ENCODE assay signal across 1 cellular context in the genomic region with DNA sequence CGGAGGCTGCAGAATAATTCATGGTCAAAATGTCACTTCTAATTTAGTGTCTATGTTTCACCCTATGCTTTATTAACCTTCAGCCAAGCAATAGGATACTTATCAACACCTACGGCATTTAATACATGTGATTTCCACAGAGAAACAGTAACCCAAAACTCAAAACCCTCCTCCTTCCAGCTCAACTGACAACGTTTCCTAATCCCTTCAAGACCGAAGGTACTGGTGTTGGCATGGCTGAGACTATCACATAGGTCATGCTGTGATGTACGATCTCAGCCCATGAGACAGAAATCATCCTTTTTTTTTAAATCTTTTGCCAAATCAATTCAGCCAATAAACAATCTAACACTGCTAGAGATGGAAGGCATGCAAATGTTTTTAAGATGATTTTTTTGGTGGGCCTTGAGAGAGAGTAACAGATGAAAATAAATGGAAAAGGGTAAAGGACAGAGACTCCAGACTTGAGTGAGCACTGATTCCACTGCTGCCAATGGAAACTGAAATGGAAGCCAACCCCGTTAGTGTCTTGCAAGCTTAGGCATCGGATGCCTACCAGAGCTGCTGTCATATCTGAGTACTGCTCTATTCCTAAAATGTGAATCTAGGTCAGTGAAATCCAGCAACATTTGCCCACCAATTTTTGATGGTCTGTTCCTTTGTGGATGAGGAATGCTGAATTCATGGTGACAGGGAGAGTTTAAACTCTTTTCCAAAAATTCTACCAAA.
TF ChIP-seq lines count a peak whose summit lies in the region.

No MANE protein-coding gene starts in this region.

TF ChIP-seq in HCT116, 20 proteins besides CTCF, POLR2A, EP300 and RAD21:
- TF ChIP-seq YY1 (IDR thresholded peaks at IDR 0.05; ENCODE audit: extremely low read depth, insufficient replicate concordance, low read depth, low read length) (no peak), TCF7L2 (IDR thresholded peaks at IDR 0.05; ENCODE audit: borderline replicate concordance, extremely low read depth, insufficient read depth, insufficient read length) (no peak), EZH2phosphoT487 (IDR thresholded peaks at IDR 0.05; ENCODE audit: borderline replicate concordance) (no peak), ZNF274 (IDR thresholded peaks at IDR 0.05; ENCODE audit: low read depth, low read length) (no peak), EZH2 (IDR thresholded peaks at IDR 0.05) (no peak), CBX3 (IDR thresholded peaks at IDR 0.05; ENCODE audit: low read depth) (no peak), FOSL1 (IDR thresholded peaks at IDR 0.05; ENCODE audit: low read depth) (no peak), SRF (IDR thresholded peaks at IDR 0.05; ENCODE audit: low read depth) (no peak), CEBPB (IDR thresholded peaks at IDR 0.05; ENCODE audit: low read depth) (no peak), ELF1 (IDR thresholded peaks at IDR 0.05; ENCODE audit: borderline replicate concordance, low read depth) (no peak), SP1 (IDR thresholded peaks at IDR 0.05; ENCODE audit: low read depth) (no peak), POLR2AphosphoS5 (IDR thresholded peaks at IDR 0.05; ENCODE audit: low read depth, low read length) (no peak), JUND (IDR thresholded peaks at IDR 0.05) (no peak)
- TF ChIP-seq, protein P1, sequence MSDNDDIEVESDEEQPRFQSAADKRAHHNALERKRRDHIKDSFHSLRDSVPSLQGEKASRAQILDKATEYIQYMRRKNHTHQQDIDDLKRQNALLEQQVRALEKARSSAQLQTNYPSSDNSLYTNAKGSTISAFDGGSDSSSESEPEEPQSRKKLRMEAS (IDR thresholded peaks at IDR 0.05): no peak
- TF ChIP-seq, protein P2, sequence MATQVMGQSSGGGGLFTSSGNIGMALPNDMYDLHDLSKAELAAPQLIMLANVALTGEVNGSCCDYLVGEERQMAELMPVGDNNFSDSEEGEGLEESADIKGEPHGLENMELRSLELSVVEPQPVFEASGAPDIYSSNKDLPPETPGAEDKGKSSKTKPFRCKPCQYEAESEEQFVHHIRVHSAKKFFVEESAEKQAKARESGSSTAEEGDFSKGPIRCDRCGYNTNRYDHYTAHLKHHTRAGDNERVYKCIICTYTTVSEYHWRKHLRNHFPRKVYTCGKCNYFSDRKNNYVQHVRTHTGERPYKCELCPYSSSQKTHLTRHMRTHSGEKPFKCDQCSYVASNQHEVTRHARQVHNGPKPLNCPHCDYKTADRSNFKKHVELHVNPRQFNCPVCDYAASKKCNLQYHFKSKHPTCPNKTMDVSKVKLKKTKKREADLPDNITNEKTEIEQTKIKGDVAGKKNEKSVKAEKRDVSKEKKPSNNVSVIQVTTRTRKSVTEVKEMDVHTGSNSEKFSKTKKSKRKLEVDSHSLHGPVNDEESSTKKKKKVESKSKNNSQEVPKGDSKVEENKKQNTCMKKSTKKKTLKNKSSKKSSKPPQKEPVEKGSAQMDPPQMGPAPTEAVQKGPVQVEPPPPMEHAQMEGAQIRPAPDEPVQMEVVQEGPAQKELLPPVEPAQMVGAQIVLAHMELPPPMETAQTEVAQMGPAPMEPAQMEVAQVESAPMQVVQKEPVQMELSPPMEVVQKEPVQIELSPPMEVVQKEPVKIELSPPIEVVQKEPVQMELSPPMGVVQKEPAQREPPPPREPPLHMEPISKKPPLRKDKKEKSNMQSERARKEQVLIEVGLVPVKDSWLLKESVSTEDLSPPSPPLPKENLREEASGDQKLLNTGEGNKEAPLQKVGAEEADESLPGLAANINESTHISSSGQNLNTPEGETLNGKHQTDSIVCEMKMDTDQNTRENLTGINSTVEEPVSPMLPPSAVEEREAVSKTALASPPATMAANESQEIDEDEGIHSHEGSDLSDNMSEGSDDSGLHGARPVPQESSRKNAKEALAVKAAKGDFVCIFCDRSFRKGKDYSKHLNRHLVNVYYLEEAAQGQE (IDR thresholded peaks at IDR 0.05; ENCODE audit: low read depth): no peak
- TF ChIP-seq, protein P3, sequence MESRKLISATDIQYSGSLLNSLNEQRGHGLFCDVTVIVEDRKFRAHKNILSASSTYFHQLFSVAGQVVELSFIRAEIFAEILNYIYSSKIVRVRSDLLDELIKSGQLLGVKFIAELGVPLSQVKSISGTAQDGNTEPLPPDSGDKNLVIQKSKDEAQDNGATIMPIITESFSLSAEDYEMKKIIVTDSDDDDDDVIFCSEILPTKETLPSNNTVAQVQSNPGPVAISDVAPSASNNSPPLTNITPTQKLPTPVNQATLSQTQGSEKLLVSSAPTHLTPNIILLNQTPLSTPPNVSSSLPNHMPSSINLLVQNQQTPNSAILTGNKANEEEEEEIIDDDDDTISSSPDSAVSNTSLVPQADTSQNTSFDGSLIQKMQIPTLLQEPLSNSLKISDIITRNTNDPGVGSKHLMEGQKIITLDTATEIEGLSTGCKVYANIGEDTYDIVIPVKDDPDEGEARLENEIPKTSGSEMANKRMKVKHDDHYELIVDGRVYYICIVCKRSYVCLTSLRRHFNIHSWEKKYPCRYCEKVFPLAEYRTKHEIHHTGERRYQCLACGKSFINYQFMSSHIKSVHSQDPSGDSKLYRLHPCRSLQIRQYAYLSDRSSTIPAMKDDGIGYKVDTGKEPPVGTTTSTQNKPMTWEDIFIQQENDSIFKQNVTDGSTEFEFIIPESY (IDR thresholded peaks at IDR 0.05; ENCODE audit: extremely low read depth, insufficient replicate concordance, low read length): no peak
- TF ChIP-seq, protein P4, sequence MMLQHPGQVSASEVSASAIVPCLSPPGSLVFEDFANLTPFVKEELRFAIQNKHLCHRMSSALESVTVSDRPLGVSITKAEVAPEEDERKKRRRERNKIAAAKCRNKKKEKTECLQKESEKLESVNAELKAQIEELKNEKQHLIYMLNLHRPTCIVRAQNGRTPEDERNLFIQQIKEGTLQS (IDR thresholded peaks at IDR 0.05): no peak
